Comparison of ENCODE assay signal across 8 cellular contexts in the genomic region with DNA sequence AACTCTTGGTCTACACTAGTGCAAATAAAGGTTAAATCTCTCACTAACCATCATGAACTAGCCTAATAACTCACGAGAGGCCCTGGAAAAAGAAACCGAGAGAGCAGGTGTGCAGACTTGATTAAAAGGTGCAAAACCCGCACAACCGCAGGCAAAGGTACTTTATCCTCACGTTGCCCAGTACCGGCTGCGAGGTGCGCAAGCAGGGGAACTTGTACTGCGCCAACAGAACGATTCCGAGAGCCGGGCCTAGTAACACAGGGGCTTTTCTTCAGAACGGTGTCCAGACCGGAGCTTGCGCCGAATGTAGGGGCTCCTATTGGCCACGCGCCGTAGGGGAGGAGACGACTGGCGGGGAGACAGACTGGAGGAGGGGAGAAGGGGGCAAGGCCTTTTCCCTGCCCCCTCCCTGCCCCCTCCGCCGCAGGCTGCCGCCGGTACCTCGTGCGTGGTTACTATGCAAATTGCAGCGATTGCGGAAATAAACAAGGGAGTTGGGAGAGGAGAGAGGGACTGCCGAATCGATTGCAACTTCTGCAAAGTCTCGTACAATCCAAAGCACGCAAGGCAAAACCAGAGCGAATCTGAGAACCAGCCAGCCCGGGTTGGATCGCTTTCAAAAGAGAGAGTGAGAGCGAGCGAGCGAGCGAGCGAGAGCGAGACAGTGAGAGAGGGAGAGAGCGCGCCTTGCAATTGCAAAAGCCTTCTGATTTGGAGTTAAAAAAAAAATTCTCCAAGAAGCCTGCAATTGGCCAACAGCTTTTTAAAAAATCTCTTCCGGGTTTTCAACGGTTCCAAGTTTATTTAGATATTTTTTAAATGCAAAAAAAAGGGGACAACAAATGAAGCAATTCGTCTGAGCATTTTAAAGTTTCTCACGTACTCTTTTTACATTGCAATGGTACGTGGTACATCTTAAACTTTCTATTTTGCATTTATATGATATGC. TPM values are rescaled to one million over a fixed set of nuclear protein-coding genes. Genes with fewer than 3 reads are reported as not detected.
A peak's percentile ranks its signal among the peaks of the same experiment; 100 is the strongest.
DNase-seq lines count a peak whose midpoint lies in the region; ATAC-seq, FAIRE-seq and TF ChIP-seq lines count a peak whose summit lies in the region.

No MANE protein-coding gene starts in this region.

- no peaks in the 10 kb centered on the region for H3K9me3 ChIP-seq in kidney (ENCODE audit: control insufficient read depth in 1 of 2, low read length in 2 of 2)

- intact Hi-C loops in kidney (cut with DNase I), result no loop called here

- H3K36me3 ChIP-seq in kidney (ENCODE audit: control insufficient read depth in 1 of 2, insufficient read depth in 2 of 2, low read length in 2 of 2), result no peaks in the 10 kb centered on the region

- peak overlapping the region; percentile 8 for H3K9ac ChIP-seq in kidney (ENCODE audit: low read length in 2 of 2)

- no peak for FAIRE-seq in kidney (lab: Jason Lieb, UNC)

- peak; percentile 70 for ATAC-seq in HG03139 (IDR thresholded peaks at IDR 0.05; ENCODE audit: unreplicated experiment)

- TF ChIP-seq CTCF in kidney (IDR thresholded peaks at IDR 0.05; ENCODE audit: borderline replicate concordance, extremely low read depth, insufficient read depth), result no peak

- peaks cover 16 to 28% of the 10 kb centered on the region in 2 donors for H3K4me1 ChIP-seq in kidney (ENCODE audit: control insufficient read depth in 1 of 2, insufficient read depth in 1 of 2, low read depth in 1 of 2, low read length in 2 of 2)

- H3K27ac ChIP-seq in kidney (ENCODE audit: low read depth in 2 of 2, low read length in 2 of 2), result peak overlapping the region; percentile 45 to 87

- peak overlapping the region; percentile 72 to 83 for H3K4me3 ChIP-seq in kidney (ENCODE audit: low read length in 2 of 2)

- peak; percentile 68 for DNase-seq in SKM-1 treated with dmso at 0.1 percent for 144 hours (lab: John Stamatoyannopoulos, UW; ENCODE audit: unreplicated experiment)
- no peak for DNase-seq in SKM-1 (lab: John Stamatoyannopoulos, UW; ENCODE audit: unreplicated experiment)
- peak; percentile 93 for DNase-seq in NCI-H2196 (lab: John Stamatoyannopoulos, UW; ENCODE audit: unreplicated experiment)
- peak in 3 of 4 experiments; percentile 28 to 60 (median 51) for DNase-seq in activated CD4-positive, CD25-positive, alpha-beta regulatory T cell (lab: John Stamatoyannopoulos, UW)
- DNase-seq in central memory CD4-positive, alpha-beta T cell, result peak; percentile 84
- DNase-seq in kidney, result peak; percentile 97
- peak; percentile 34 to 54 (median 53) for DNase-seq in stimulated activated CD4-positive, alpha-beta T cell treated with anti-CD3 and anti-CD28 coated beads, Interleukin-12 subunit alpha, Interleukin-12 subunit beta, amount 100 ng/mL, for 48 hours (ENCODE audit: low read depth in 2 of 3, low spot score in 1 of 3)

RNA-seq across cellular contexts. Expression of gene NFIA, which starts 5.4 kb away (rescaled TPM):
- total RNA-seq in kidney, result 87.5 TPM
- 4.8 TPM for polyA plus RNA-seq in kidney (ENCODE audit: insufficient read depth, low read depth, low replicate concordance)
